Comparison of ENCODE assay signal across 15 cellular contexts in the genomic region with DNA sequence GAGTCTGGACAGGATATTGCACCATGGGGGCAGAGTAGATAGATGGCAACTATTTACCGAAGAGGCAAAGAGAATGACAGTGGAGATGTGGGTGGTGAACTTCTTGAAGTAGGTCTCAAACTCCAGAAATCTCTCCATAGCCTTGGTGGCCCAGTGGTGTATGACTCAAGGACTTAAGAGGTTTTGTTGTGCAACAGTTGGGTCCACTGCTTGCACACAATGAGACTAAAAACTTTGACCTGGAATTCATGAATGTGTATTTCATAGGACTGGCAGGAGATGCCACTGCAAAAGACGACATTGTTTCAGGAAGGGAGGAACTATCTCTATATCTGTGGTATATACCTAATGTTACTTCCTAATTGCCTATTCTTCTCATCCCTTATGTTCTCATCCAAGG.
DNase-seq lines count a peak whose midpoint lies in the region; ATAC-seq, FAIRE-seq and TF ChIP-seq lines count a peak whose summit lies in the region.
"Had no signal": no experiment of that assay in that cellular context is flagged by ENCODE, and none has a peak within 500 bp of the region (broad histone marks: within the 10 kb centered on the region; RNA-seq: fewer than 3 reads in every experiment).

No MANE protein-coding gene starts in this region.

- no peak overlapping the region for H3K4me3 ChIP-seq in HEK293 (ENCODE audit: low read depth, low read length)
- H3K4me3 ChIP-seq in duodenal mucosa (ENCODE audit: low read depth in 1 of 2, low read length in 2 of 2): peak overlapping the region; percentile 30 to 40
- no peak overlapping the region for H3K4me3 ChIP-seq in small intestine (ENCODE audit: low read depth in 1 of 2, low read length in 2 of 2)
- H3K4me3 ChIP-seq in right lobe of liver: no peak overlapping the region
- H3K4me3 ChIP-seq: GM12878 had no signal

- no peak for TF ChIP-seq POLR2A in right lobe of liver (IDR thresholded peaks at IDR 0.05)

- H3K36me3 ChIP-seq in HEK293 (ENCODE audit: control insufficient read depth in 2 of 2, insufficient read depth in 1 of 2, low read length in 2 of 2) (no peaks in the 10 kb centered on the region), duodenal mucosa (ENCODE audit: control insufficient read depth in 1 of 2, insufficient read depth in 2 of 2, low read length in 2 of 2) (no peaks in the 10 kb centered on the region), small intestine (ENCODE audit: control insufficient read depth in 2 of 2, insufficient read depth in 2 of 2, low read length in 2 of 2) (no peaks in the 10 kb centered on the region), right lobe of liver (no peaks in the 10 kb centered on the region)

- no peak overlapping the region for H3K27ac ChIP-seq in HEK293 (ENCODE audit: extremely low read depth, low read depth, low read length)
- no peak overlapping the region for H3K27ac ChIP-seq in duodenal mucosa (ENCODE audit: low read depth, low read length)
- H3K27ac ChIP-seq in small intestine (ENCODE audit: low read depth in 1 of 2, low read length in 1 of 2): peak overlapping the region in 1 of 2 donors; percentile 53
- no peak overlapping the region for H3K27ac ChIP-seq in right lobe of liver

- H3K4me1 ChIP-seq in HEK293 (ENCODE audit: control insufficient read depth, insufficient read depth, low read length): no peaks in the 10 kb centered on the region
- H3K4me1 ChIP-seq in duodenal mucosa (ENCODE audit: control insufficient read depth in 1 of 2, insufficient read depth in 2 of 2, low read length in 2 of 2): peaks cover 5 to 22% of the 10 kb centered on the region in 2 donors
- H3K4me1 ChIP-seq in small intestine (ENCODE audit: control insufficient read depth in 2 of 2, insufficient read depth in 1 of 2, low read depth in 1 of 2, low read length in 1 of 2): peaks cover 0 to 2% of the 10 kb centered on the region in 2 donors
- H3K4me1 ChIP-seq in right lobe of liver: no peaks in the 10 kb centered on the region

- no peak overlapping the region for H3K9ac ChIP-seq in duodenal mucosa (ENCODE audit: low read depth in 1 of 2, low read length in 2 of 2)

- no peak for FAIRE-seq in small intestine (lab: Jason Lieb, UNC)
- FAIRE-seq: GM12878, GM18507, H54 had no signal

- 72 to 86% (median 73%) methylated on average over 2 of the region's 2 CpGs for WGBS in small intestine, 3 donors
- 56% methylated on average over 2 of the region's 2 CpGs for WGBS in right lobe of liver (ENCODE audit: insufficient coverage, low coverage, low lambda C conversion rate, missing lambda C conversion rate)

- H3K9me3 ChIP-seq in HEK293 (ENCODE audit: control insufficient read depth, insufficient read depth, low read depth, low read length): no peaks in the 10 kb centered on the region; the same call in 1 of the 2 replicates
- peaks cover 10 to 27% of the 10 kb centered on the region in 2 donors for H3K9me3 ChIP-seq in duodenal mucosa (ENCODE audit: control insufficient read depth in 1 of 2, low read length in 2 of 2)
- no peaks in the 10 kb centered on the region for H3K9me3 ChIP-seq in small intestine (ENCODE audit: control insufficient read depth, low read depth)
- H3K9me3 ChIP-seq in right lobe of liver: no peaks in the 10 kb centered on the region

- ATAC-seq in right lobe of liver: no peak
- ATAC-seq: GM12878 had no signal

- H3K27me3 ChIP-seq in duodenal mucosa (ENCODE audit: control insufficient read depth in 1 of 2, insufficient read depth in 2 of 2, low read length in 2 of 2): no peaks in the 10 kb centered on the region
- peaks cover 0 to 4% of the 10 kb centered on the region in 2 donors for H3K27me3 ChIP-seq in small intestine (ENCODE audit: control insufficient read depth in 2 of 2, insufficient read depth in 2 of 2, low read length in 2 of 2)
- no peaks in the 10 kb centered on the region for H3K27me3 ChIP-seq in right lobe of liver

- POLR2A ChIA-PET in HEK293 (lab: Yijun Ruan, JAX): no interaction called here

- peak; percentile 72 for DNase-seq in MV-4-11 (lab: John Stamatoyannopoulos, UW)
- peak; percentile 88 for DNase-seq in small intestine
- DNase-seq in G401 (ENCODE audit: low spot score): no peak
- DNase-seq in medulla oblongata (ENCODE audit: extremely low spot score): no peak
- DNase-seq in right lobe of liver: no peak
- DNase-seq: ACHN; C1 segment of cervical spinal cord; Calu3; CD4-positive, alpha-beta T cell; DMS 273 treated with DMSO at 0.1 percent for 48 hours had no signal

- in situ Hi-C loops in G401 (cut with HindIII; ENCODE audit: low sequenced_read_pairs): no loop called here

- TF ChIP-seq CTCF in HEK293 (tag by site-specific recombination; IDR thresholded peaks at IDR 0.05): no peak
- no peak for TF ChIP-seq CTCF in right lobe of liver (IDR thresholded peaks at IDR 0.05)

- CTCF ChIA-PET in HEK293 (lab: Yijun Ruan, JAX): no interaction called here

- intact Hi-C loops in right lobe of liver (cut with DNase I): no loop called here

TF ChIP-seq in HEK293, 187 proteins besides CTCF, POLR2A, EP300 and RAD21:
- TF ChIP-seq SCRT2 (tag by site-specific recombination; IDR thresholded peaks at IDR 0.05) (peak; percentile 53), EGR2 (tag by site-specific recombination; IDR thresholded peaks at IDR 0.05; ENCODE audit: low read depth) (no peak)
- TF ChIP-seq, protein P1, sequence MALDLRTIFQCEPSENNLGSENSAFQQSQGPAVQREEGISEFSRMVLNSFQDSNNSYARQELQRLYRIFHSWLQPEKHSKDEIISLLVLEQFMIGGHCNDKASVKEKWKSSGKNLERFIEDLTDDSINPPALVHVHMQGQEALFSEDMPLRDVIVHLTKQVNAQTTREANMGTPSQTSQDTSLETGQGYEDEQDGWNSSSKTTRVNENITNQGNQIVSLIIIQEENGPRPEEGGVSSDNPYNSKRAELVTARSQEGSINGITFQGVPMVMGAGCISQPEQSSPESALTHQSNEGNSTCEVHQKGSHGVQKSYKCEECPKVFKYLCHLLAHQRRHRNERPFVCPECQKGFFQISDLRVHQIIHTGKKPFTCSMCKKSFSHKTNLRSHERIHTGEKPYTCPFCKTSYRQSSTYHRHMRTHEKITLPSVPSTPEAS (tag by site-specific recombination; IDR thresholded peaks at IDR 0.05): no peak

Comparison
In these comparisons a context has a peak if more than half of its experiments do, and no peak if none do; other contexts are left out.
1. H3K4me3 ChIP-seq: peak in duodenal mucosa (2 of 2); none in HEK293 (single experiment), small intestine (0 of 2) and right lobe of liver (0 of 3).
2. DNase-seq: peak in MV-4-11 (single experiment) and small intestine (single experiment); none in G401 (single experiment), medulla oblongata (single experiment) and right lobe of liver (0 of 3).